ENCODE assay signal across 1 cellular context in the genomic region with DNA sequence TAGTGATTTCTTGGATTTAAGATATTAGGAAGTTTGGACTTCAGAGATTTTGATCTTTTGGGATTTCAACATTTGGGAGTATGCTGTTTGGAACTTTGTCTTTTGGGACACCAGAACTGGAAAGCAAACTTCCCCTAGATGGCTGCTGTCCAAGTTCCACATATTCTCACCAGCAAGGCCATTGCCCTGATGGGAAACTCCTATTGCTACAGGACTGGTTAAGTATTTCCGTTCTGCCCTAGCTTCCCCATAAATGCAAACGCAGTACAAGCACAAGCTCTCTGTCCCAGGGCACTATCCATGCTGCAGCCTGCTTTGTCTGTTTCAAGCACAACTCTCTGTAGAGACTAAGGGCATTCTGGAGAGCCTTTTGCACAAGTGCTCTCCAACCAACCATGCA.
TF ChIP-seq lines count a peak whose summit lies in the region.

No MANE protein-coding gene starts in this region.

TF ChIP-seq in HepG2, 621 proteins besides CTCF, POLR2A, EP300 and RAD21 (continued from another document):
- TF ChIP-seq ZNF709 (CRISPR knock-in tag; IDR thresholded peaks at IDR 0.05) (no peak), NCOA5 (CRISPR knock-in tag; IDR thresholded peaks at IDR 0.05) (no peak), ZNF891 (CRISPR knock-in tag; IDR thresholded peaks at IDR 0.05) (no peak), TEAD3 (CRISPR knock-in tag; optimal IDR thresholded peaks at IDR 0.05; ENCODE audit: borderline replicate concordance) (peak; percentile 42), RBFOX2 (IDR thresholded peaks at IDR 0.05; ENCODE audit: low read depth, low read length) (no peak), SMARCE1 (IDR thresholded peaks at IDR 0.05; ENCODE audit: borderline replicate concordance) (no peak), TSC22D2 (CRISPR knock-in tag; IDR thresholded peaks at IDR 0.05; ENCODE audit: borderline replicate concordance) (no peak), ZNF761 (CRISPR knock-in tag; conservative IDR thresholded peaks at IDR 0.05) (no peak), DPF2 (CRISPR knock-in tag; IDR thresholded peaks at IDR 0.05; ENCODE audit: borderline replicate concordance, low read depth) (no peak), RARG (CRISPR knock-in tag; IDR thresholded peaks at IDR 0.05; ENCODE audit: low read depth) (no peak), TEAD2 (CRISPR knock-in tag; IDR thresholded peaks at IDR 0.05) (no peak), ZNF382 (CRISPR knock-in tag; IDR thresholded peaks at IDR 0.05; ENCODE audit: borderline replicate concordance) (no peak), U2AF2 (IDR thresholded peaks at IDR 0.05; ENCODE audit: low read depth, low read length) (no peak), SRY (CRISPR knock-in tag; IDR thresholded peaks at IDR 0.05) (no peak)
- TF ChIP-seq, protein P1, sequence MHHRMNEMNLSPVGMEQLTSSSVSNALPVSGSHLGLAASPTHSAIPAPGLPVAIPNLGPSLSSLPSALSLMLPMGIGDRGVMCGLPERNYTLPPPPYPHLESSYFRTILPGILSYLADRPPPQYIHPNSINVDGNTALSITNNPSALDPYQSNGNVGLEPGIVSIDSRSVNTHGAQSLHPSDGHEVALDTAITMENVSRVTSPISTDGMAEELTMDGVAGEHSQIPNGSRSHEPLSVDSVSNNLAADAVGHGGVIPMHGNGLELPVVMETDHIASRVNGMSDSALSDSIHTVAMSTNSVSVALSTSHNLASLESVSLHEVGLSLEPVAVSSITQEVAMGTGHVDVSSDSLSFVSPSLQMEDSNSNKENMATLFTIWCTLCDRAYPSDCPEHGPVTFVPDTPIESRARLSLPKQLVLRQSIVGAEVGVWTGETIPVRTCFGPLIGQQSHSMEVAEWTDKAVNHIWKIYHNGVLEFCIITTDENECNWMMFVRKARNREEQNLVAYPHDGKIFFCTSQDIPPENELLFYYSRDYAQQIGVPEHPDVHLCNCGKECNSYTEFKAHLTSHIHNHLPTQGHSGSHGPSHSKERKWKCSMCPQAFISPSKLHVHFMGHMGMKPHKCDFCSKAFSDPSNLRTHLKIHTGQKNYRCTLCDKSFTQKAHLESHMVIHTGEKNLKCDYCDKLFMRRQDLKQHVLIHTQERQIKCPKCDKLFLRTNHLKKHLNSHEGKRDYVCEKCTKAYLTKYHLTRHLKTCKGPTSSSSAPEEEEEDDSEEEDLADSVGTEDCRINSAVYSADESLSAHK (CRISPR knock-in tag; IDR thresholded peaks at IDR 0.05; ENCODE audit: borderline replicate concordance), result no peak
- TF ChIP-seq, protein P2, sequence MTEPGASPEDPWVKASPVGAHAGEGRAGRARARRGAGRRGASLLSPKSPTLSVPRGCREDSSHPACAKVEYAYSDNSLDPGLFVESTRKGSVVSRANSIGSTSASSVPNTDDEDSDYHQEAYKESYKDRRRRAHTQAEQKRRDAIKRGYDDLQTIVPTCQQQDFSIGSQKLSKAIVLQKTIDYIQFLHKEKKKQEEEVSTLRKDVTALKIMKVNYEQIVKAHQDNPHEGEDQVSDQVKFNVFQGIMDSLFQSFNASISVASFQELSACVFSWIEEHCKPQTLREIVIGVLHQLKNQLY (CRISPR knock-in tag; IDR thresholded peaks at IDR 0.05), result no peak
- TF ChIP-seq, protein P3, sequence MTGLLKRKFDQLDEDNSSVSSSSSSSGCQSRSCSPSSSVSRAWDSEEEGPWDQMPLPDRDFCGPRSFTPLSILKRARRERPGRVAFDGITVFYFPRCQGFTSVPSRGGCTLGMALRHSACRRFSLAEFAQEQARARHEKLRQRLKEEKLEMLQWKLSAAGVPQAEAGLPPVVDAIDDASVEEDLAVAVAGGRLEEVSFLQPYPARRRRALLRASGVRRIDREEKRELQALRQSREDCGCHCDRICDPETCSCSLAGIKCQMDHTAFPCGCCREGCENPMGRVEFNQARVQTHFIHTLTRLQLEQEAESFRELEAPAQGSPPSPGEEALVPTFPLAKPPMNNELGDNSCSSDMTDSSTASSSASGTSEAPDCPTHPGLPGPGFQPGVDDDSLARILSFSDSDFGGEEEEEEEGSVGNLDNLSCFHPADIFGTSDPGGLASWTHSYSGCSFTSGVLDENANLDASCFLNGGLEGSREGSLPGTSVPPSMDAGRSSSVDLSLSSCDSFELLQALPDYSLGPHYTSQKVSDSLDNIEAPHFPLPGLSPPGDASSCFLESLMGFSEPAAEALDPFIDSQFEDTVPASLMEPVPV (CRISPR knock-in tag; IDR thresholded peaks at IDR 0.05), result no peak
TF ChIP-seq in HepG2: peak in this region for 20.
